In the genomic region with DNA sequence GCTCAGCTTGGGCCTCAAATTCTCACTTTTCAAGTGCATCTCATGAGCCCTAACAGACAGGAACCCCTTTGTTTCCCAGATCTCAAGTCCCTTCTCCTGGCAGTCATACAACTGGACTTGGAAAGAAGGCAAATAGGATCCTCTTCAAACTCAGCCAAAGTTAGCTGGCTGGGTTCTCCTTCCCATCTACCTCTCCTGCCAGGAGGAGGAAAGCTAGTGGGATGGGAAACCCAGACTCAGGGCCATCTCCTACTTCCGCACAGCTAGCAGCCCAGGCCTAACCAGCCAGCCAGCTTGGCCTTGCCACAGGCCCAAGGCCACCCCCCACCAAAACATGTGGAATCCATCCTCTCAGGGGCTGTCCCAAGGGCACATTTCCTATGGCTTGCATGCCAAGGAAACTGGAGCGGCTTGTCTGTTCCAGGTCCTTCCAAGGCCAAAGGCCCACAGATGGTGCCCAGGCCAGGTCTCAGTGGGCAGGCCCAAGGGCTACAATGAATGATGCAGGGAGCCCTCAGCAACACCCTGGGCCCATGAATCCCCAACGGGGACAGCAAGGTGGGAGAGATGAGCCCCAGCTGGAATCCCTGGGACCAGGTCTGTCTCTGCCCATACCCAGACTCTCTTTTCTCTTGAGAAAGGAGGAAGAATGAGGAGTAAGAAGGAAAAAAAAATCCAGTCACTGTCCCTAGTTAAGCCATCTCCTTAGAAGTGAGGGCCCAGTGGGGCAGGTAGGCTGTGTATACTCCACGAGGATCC, we compare ENCODE assay signal across 9 cellular contexts. TPM values are rescaled to one million over a fixed set of nuclear protein-coding genes. Genes with fewer than 3 reads are reported as not detected.
DNase-seq lines count a peak whose midpoint lies in the region; ATAC-seq and TF ChIP-seq lines count a peak whose summit lies in the region.
"Had no signal": no experiment of that assay in that cellular context is flagged by ENCODE, and none has a peak within 500 bp of the region (broad histone marks: within the 10 kb centered on the region; RNA-seq: fewer than 3 reads in every experiment).

No MANE protein-coding gene starts in this region.

- peak overlapping the region; percentile 94 for H3K9ac ChIP-seq in skeletal muscle satellite cell (ENCODE audit: low read depth, low read length)

- 51 to 60% (median 56%) methylated on average over 3 to 4 of the region's 4 CpGs for WGBS in heart left ventricle, 4 donors

- intact Hi-C loops in heart left ventricle (cut with DNase I): loop anchor here in 1 of 10 donors (5.0 kb wide), 1 partner anchor 68 kb away; a partner anchor contains a TSS

- peak overlapping the region; percentile 87 for H3K27ac Mint-ChIP-seq in activated CD4-positive, alpha-beta memory T cell treated with anti-CD3 and anti-CD28 coated beads, Interleukin-2, amount 10 ng/mL, durations not matched to agents 7 days and 5 days

- peak; percentile 9 for DNase-seq in H7
- no peak for DNase-seq in activated CD4-positive, alpha-beta memory T cell treated with anti-CD3 and anti-CD28 coated beads, Interleukin-2, amount 10 ng/mL, durations not matched to agents 7 days and 5 days
- peak in 2 of 5 donors; percentile 41 to 63 for DNase-seq in heart left ventricle
- no peak for DNase-seq in ACHN
- no peak for DNase-seq in 8988T

- peak overlapping the region; percentile 78; the same call in 1 of the 2 replicates for H3K4me3 ChIP-seq in H7 (ENCODE audit: insufficient read depth, low read depth, low read length)
- peak overlapping the region; percentile 69 to 99 (median 93) for H3K4me3 ChIP-seq in heart left ventricle
- H3K4me3 ChIP-seq in skeletal muscle satellite cell (ENCODE audit: low read length): peak overlapping the region; percentile 93

- TF ChIP-seq CTCF in heart left ventricle (IDR thresholded peaks at IDR 0.05): no peak

- ATAC-seq in heart left ventricle (no peak), HG02642 (IDR thresholded peaks at IDR 0.05; ENCODE audit: poor library complexity, unreplicated experiment) (no peak), HG03442 (IDR thresholded peaks at IDR 0.05; ENCODE audit: unreplicated experiment) (no peak)

- POLR2A ChIA-PET in activated CD4-positive, alpha-beta memory T cell treated with anti-CD3 and anti-CD28 coated beads, Interleukin-2, amount 10 ng/mL, durations not matched to agents 7 days and 5 days (lab: Charles Lee): interaction anchor here (1.3 to 9.7 kb wide), 7 partner anchors 8 to 145 kb away, joined by 4 to 194 read pairs (median 18); a partner anchor contains a TSS

- peaks cover 3% of the 10 kb centered on the region for H3K36me3 ChIP-seq in H7 (replicated peaks; ENCODE audit: control insufficient read depth, insufficient read depth, low read length)
- H3K36me3 ChIP-seq in heart left ventricle: peaks cover 0 to 19% (median 17%) of the 10 kb centered on the region in 9 donors
- peaks cover 8% of the 10 kb centered on the region for H3K36me3 ChIP-seq in skeletal muscle satellite cell (ENCODE audit: insufficient read depth, low read length)

- H3K27me3 ChIP-seq in H7 (ENCODE audit: control insufficient read depth, insufficient read depth, low read length) (no peaks in the 10 kb centered on the region), heart left ventricle (no peaks in the 10 kb centered on the region), skeletal muscle satellite cell (ENCODE audit: control insufficient read depth, insufficient read depth, low read length) (no peaks in the 10 kb centered on the region)

- H3K36me3 Mint-ChIP-seq in activated CD4-positive, alpha-beta memory T cell treated with anti-CD3 and anti-CD28 coated beads, Interleukin-2, amount 10 ng/mL, durations not matched to agents 7 days and 5 days (ENCODE audit: low read depth): peaks cover 31% of the 10 kb centered on the region

- peak overlapping the region; percentile 84 to 98 (median 94) for H3K27ac ChIP-seq in heart left ventricle

- H3K9me3 ChIP-seq in heart left ventricle: no peaks in the 10 kb centered on the region
- H3K9me3 ChIP-seq in skeletal muscle satellite cell (replicated peaks; ENCODE audit: low read length): no peaks in the 10 kb centered on the region

- TF ChIP-seq POLR2A in heart left ventricle (IDR thresholded peaks at IDR 0.05): no peak

- peaks cover 21 to 60% (median 47%) of the 10 kb centered on the region in 12 donors for H3K4me1 ChIP-seq in heart left ventricle
- H3K4me1 ChIP-seq in skeletal muscle satellite cell (ENCODE audit: control insufficient read depth, insufficient read depth, low read length): peaks cover 50% of the 10 kb centered on the region

- H3K27me3 Mint-ChIP-seq in activated CD4-positive, alpha-beta memory T cell treated with anti-CD3 and anti-CD28 coated beads, Interleukin-2, amount 10 ng/mL, durations not matched to agents 7 days and 5 days: no peaks in the 10 kb centered on the region

- no peaks in the 10 kb centered on the region for H3K9me3 Mint-ChIP-seq in activated CD4-positive, alpha-beta memory T cell treated with anti-CD3 and anti-CD28 coated beads, Interleukin-2, amount 10 ng/mL, durations not matched to agents 7 days and 5 days

- in situ Hi-C loops in ACHN (cut with HindIII; ENCODE audit: low pct_ligation_motif_present, low pct_unique_long_range_greater_than_20kb, low sequenced_read_pairs): no loop called here

- peak overlapping the region; percentile 97 for H3K4me3 Mint-ChIP-seq in activated CD4-positive, alpha-beta memory T cell treated with anti-CD3 and anti-CD28 coated beads, Interleukin-2, amount 10 ng/mL, durations not matched to agents 7 days and 5 days

- CTCF ChIA-PET in activated CD4-positive, alpha-beta memory T cell treated with anti-CD3 and anti-CD28 coated beads, Interleukin-2, amount 10 ng/mL, durations not matched to agents 7 days and 5 days (lab: Charles Lee): interaction anchor here (1.4 to 3.3 kb wide), 3 partner anchors 8 to 25 kb away, joined by 6 to 28 read pairs (median 14); a partner anchor contains a TSS

- H3K4me1 Mint-ChIP-seq in activated CD4-positive, alpha-beta memory T cell treated with anti-CD3 and anti-CD28 coated beads, Interleukin-2, amount 10 ng/mL, durations not matched to agents 7 days and 5 days: peaks cover 44% of the 10 kb centered on the region

- peak overlapping the region; percentile 99 for H3K4me2 ChIP-seq in skeletal muscle satellite cell (ENCODE audit: low read length)

RNA-seq across cellular contexts. Expression of a gene that starts 1.7 kb away (rescaled TPM):
- total RNA-seq in H7 (2014; rRNA removed; shearing (Covaris generic)): 141 and 144 TPM in 2 replicates
- total RNA-seq in activated CD4-positive, alpha-beta memory T cell treated with anti-CD3 and anti-CD28 coated beads, Interleukin-2, amount 10 ng/mL, durations not matched to agents 7 days and 5 days: 100 to 1,000 TPM; 150 to 152 TPM
- 10 to 100 TPM; 11.3 to 40.9 (median 24.1) TPM for total RNA-seq in heart left ventricle
- 10 to 100 TPM; 16.5 to 26.9 TPM for polyA plus RNA-seq in heart left ventricle
- 104 and 120 TPM in 2 replicates for total RNA-seq in skeletal muscle satellite cell (2012; rRNA removed)

RNA-seq across cellular contexts. Expression of a gene that starts 13.3 kb away (rescaled TPM):
- 30.0 and 54.1 TPM in 2 replicates for total RNA-seq in H7 (2014; rRNA removed; shearing (Covaris generic))
- total RNA-seq in activated CD4-positive, alpha-beta memory T cell treated with anti-CD3 and anti-CD28 coated beads, Interleukin-2, amount 10 ng/mL, durations not matched to agents 7 days and 5 days: 10 to 100 TPM; 38.9 to 43.8 TPM
- 10 to 100 TPM; 22.1 to 46.5 (median 25.7) TPM for total RNA-seq in heart left ventricle
- 10 to 100 TPM; 12.5 to 44.6 TPM for polyA plus RNA-seq in heart left ventricle
- 57.7 and 64.6 TPM in 2 replicates for total RNA-seq in skeletal muscle satellite cell (2012; rRNA removed)

RNA-seq across cellular contexts. Expression of a gene that starts 13.5 kb away (rescaled TPM):
- total RNA-seq in H7 (2014; rRNA removed; shearing (Covaris generic)): 29.9 and 34.9 TPM in 2 replicates
- 100 to 1,000 TPM; 152 to 162 TPM for total RNA-seq in activated CD4-positive, alpha-beta memory T cell treated with anti-CD3 and anti-CD28 coated beads, Interleukin-2, amount 10 ng/mL, durations not matched to agents 7 days and 5 days
- 100 to 1,000 TPM in 7 of 9 donors, 10 to 100 TPM in 2; 64.7 to 143 (median 113) TPM for total RNA-seq in heart left ventricle
- 100 to 1,000 TPM; 164 to 189 TPM for polyA plus RNA-seq in heart left ventricle
- total RNA-seq in skeletal muscle satellite cell (2012; rRNA removed): 50.9 and 51.2 TPM in 2 replicates

RNA-seq across cellular contexts. Expression of a gene that starts 32.7 kb away (rescaled TPM):
- total RNA-seq in H7 (2014; rRNA removed; shearing (Covaris generic)): not detected in 2 replicates
- total RNA-seq in activated CD4-positive, alpha-beta memory T cell treated with anti-CD3 and anti-CD28 coated beads, Interleukin-2, amount 10 ng/mL, durations not matched to agents 7 days and 5 days: not detected
- total RNA-seq in heart left ventricle: not detected
- polyA plus RNA-seq in heart left ventricle: not detected
- total RNA-seq in skeletal muscle satellite cell (2012; rRNA removed): not detected in 2 replicates
- total RNA-seq: M059J had no signal

RNA-seq across cellular contexts. Expression of a gene that starts 41.0 kb away (rescaled TPM):
- not detected in 2 replicates for total RNA-seq in H7 (2014; rRNA removed; shearing (Covaris generic))
- total RNA-seq in activated CD4-positive, alpha-beta memory T cell treated with anti-CD3 and anti-CD28 coated beads, Interleukin-2, amount 10 ng/mL, durations not matched to agents 7 days and 5 days: not detected
- total RNA-seq in heart left ventricle: not detected
- not detected for polyA plus RNA-seq in heart left ventricle
- not detected in 2 replicates for total RNA-seq in skeletal muscle satellite cell (2012; rRNA removed)
- total RNA-seq: M059J had no signal
